ENCODE assay signal across 8 cellular contexts in the genomic region with DNA sequence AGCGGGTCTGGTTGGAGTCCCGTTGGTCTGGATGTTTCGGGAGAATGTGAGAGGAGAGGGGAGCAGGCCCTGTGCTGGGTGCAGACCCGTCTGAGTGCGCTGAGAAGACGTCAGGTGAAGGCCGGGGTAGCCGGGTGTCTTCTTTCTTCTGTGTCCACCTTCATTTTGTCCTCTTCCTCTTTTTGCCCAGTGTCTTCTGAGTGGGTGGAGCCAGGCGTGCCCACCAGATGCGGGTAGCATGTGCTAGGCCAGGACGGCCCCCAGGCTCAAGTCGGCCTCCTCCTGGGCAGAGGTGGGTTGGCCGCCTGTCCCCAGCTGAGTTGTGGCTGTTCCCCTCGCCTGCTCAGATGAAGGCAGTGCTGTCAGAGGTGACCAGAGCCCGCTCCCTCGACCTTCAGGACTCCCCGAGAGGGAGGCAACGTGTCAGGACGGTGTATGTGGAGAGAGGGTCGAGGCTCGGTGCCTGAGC. TPM values are rescaled to one million over a fixed set of nuclear protein-coding genes. Genes with fewer than 3 reads are reported as not detected.
A peak's percentile ranks its signal among the peaks of the same experiment; 100 is the strongest.
DNase-seq lines count a peak whose midpoint lies in the region; ATAC-seq and TF ChIP-seq lines count a peak whose summit lies in the region.

No MANE protein-coding gene starts in this region.

- peaks cover 47% of the 10 kb centered on the region for H3K79me1 ChIP-seq in trophoblast cell (ENCODE audit: low read length)

- ATAC-seq in GM18498 (IDR thresholded peaks at IDR 0.05; ENCODE audit: unreplicated experiment): no peak

- no peak overlapping the region for H3K4me3 ChIP-seq in OCI-LY1 (ENCODE audit: low read depth, low read length, poor library complexity, severe bottlenecking)
- H3K4me3 ChIP-seq in endodermal cell (ENCODE audit: low read length): no peak overlapping the region
- H3K4me3 ChIP-seq in trophoblast cell (ENCODE audit: low read depth, low read length): no peak overlapping the region

- no peaks in the 10 kb centered on the region for H4K20me1 ChIP-seq in OCI-LY1 (ENCODE audit: insufficient read depth, low read length)

- peak overlapping the region; percentile 52 for H3K27ac ChIP-seq in OCI-LY1 (ENCODE audit: low read depth, low read length, poor library complexity, severe bottlenecking)
- no peak overlapping the region for H3K27ac ChIP-seq in endodermal cell (ENCODE audit: low read depth, low read length)
- H3K27ac ChIP-seq in trophoblast cell (ENCODE audit: low read depth, low read length): peak overlapping the region; percentile 97

- peak overlapping the region; percentile 96 for H2BK12ac ChIP-seq in trophoblast cell (ENCODE audit: low read length)

- TF ChIP-seq CTCF in CD14-positive monocyte (IDR thresholded peaks at IDR 0.05) (no peak), OCI-LY1 (IDR thresholded peaks at IDR 0.05; ENCODE audit: low read length) (no peak), endodermal cell (conservative IDR thresholded peaks at IDR 0.05) (no peak)

- H3K79me2 ChIP-seq in OCI-LY1 (ENCODE audit: insufficient read depth, low read length) (no peaks in the 10 kb centered on the region), trophoblast cell (ENCODE audit: control insufficient read depth, insufficient read depth, low read length, poor library complexity) (peaks cover 57% of the 10 kb centered on the region)

- peak overlapping the region; percentile 73 for H3K4ac ChIP-seq in trophoblast cell (ENCODE audit: low read depth, low read length)

- H3K36me3 Mint-ChIP-seq in CD14-positive monocyte (peaks cover 58 to 63% of the 10 kb centered on the region in 2 donors), endodermal cell (ENCODE audit: low read depth) (no peaks in the 10 kb centered on the region)

- no peaks in the 10 kb centered on the region for H3F3A ChIP-seq in OCI-LY1 (ENCODE audit: insufficient read depth, low read length)

- H3K9me3 ChIP-seq in OCI-LY1 (ENCODE audit: low read length) (no peaks in the 10 kb centered on the region), endodermal cell (ENCODE audit: control insufficient read depth, low read length) (no peaks in the 10 kb centered on the region), trophoblast cell (ENCODE audit: insufficient read depth, low read depth, low read length) (no peaks in the 10 kb centered on the region)

- H2AFZ ChIP-seq in OCI-LY1 (ENCODE audit: low read length) (no peak overlapping the region), trophoblast cell (ENCODE audit: insufficient read depth, low read length, poor library complexity) (peak overlapping the region; percentile 2)

- H3K9me2 ChIP-seq in OCI-LY1 (ENCODE audit: low read depth, low read length): no peaks in the 10 kb centered on the region

- H3K4me3 Mint-ChIP-seq in CD14-positive monocyte: peak overlapping the region; percentile 90 to 92
- H3K4me3 Mint-ChIP-seq in endodermal cell: peak overlapping the region; percentile 51

- H3K4me1 Mint-ChIP-seq in CD14-positive monocyte: peaks cover 64% of the 10 kb centered on the region
- H3K4me1 Mint-ChIP-seq in endodermal cell: peaks cover 4% of the 10 kb centered on the region

- peak overlapping the region; percentile 84 to 96 (median 91) for H3K27ac Mint-ChIP-seq in CD14-positive monocyte
- H3K27ac Mint-ChIP-seq in endodermal cell: no peak overlapping the region

- no peaks in the 10 kb centered on the region for H3K36me3 ChIP-seq in OCI-LY1 (ENCODE audit: insufficient read depth, low read length)
- H3K36me3 ChIP-seq in endodermal cell (ENCODE audit: control insufficient read depth, insufficient read depth, low read length): no peaks in the 10 kb centered on the region
- H3K36me3 ChIP-seq in trophoblast cell (ENCODE audit: control insufficient read depth in 1 of 2, insufficient read depth in 2 of 2, low read length in 2 of 2): peaks cover 21 to 22% of the 10 kb centered on the region in 2 experiments

- peak overlapping the region; percentile 63 for H4K8ac ChIP-seq in trophoblast cell (ENCODE audit: low read depth, low read length)

- peak overlapping the region; percentile 85 for H2BK120ac ChIP-seq in trophoblast cell (ENCODE audit: insufficient read depth, low read length, poor library complexity)

- peak overlapping the region; percentile 88 for H4K91ac ChIP-seq in trophoblast cell (ENCODE audit: low read depth, low read length)

- H3K9ac ChIP-seq in OCI-LY1 (ENCODE audit: low read length) (no peak overlapping the region; the same call in 1 of the 2 replicates), endodermal cell (ENCODE audit: extremely low read depth, low read length, poor library complexity, severe bottlenecking) (no peak overlapping the region), trophoblast cell (ENCODE audit: low read length) (no peak overlapping the region)

- intact Hi-C loops in CD14-positive monocyte (cut with micrococcal nuclease): loop anchor here (2.0 to 5.0 kb wide), 3 partner anchors 39 to 121 kb away; no protein-coding TSS in a partner anchor

- 86 to 88% methylated on average over 13 to 21 of the region's 21 CpGs for WGBS in endodermal cell (ENCODE audit: insufficient coverage in 1 of 2, insufficient read length in 1 of 2), 2 experiments
- WGBS in trophoblast cell (ENCODE audit: extremely low coverage, insufficient coverage, insufficient read length): no CpG with 5 or more reads among the region's 21 CpGs

- DNase-seq in CD14-positive monocyte (ENCODE audit: low spot score): no peak
- no peak for DNase-seq in endodermal cell
- DNase-seq in trophoblast cell: no peak
- no peak for DNase-seq in NCI-H1436 treated with DMSO at 0.1 percent for 48 hours (lab: John Stamatoyannopoulos, UW)
- no peak for DNase-seq in GM03348 (ENCODE audit: low spot score)
- DNase-seq in NCI-H2081 treated with DMSO at 0.1 percent for 48 hours (lab: John Stamatoyannopoulos, UW): no peak

- H3K23ac ChIP-seq in trophoblast cell (ENCODE audit: low read length): no peak overlapping the region

- H3K4me1 ChIP-seq in OCI-LY1 (ENCODE audit: insufficient read depth, low read length, severe bottlenecking) (peaks cover 69% of the 10 kb centered on the region), endodermal cell (ENCODE audit: control insufficient read depth, insufficient read depth, low read length) (no peaks in the 10 kb centered on the region), trophoblast cell (ENCODE audit: control insufficient read depth in 1 of 2, insufficient read depth in 2 of 2, low read length in 2 of 2) (peaks cover 59 to 68% of the 10 kb centered on the region in 2 experiments)

- H4K12ac ChIP-seq in trophoblast cell (ENCODE audit: low read depth, low read length): peak overlapping the region; percentile 31

- H2AK5ac ChIP-seq in trophoblast cell (ENCODE audit: low read length): peak overlapping the region; percentile 53

- H3K9me3 Mint-ChIP-seq in CD14-positive monocyte (peaks cover 0 to 3% (median 0%) of the 10 kb centered on the region in 7 donors), endodermal cell (no peaks in the 10 kb centered on the region)

- H3K4me2 ChIP-seq in OCI-LY1 (ENCODE audit: low read length): peak overlapping the region; percentile 66; the same call in 1 of the 2 replicates
- H3K4me2 ChIP-seq in trophoblast cell (ENCODE audit: low read length): peak overlapping the region; percentile 28

- H2BK5ac ChIP-seq in trophoblast cell (ENCODE audit: low read depth, low read length, poor library complexity): peak overlapping the region; percentile 90

- H3K18ac ChIP-seq in trophoblast cell (ENCODE audit: low read length): peak overlapping the region; percentile 92

- peaks cover 4 to 13% (median 9%) of the 10 kb centered on the region in 3 donors for H3K27me3 Mint-ChIP-seq in CD14-positive monocyte (ENCODE audit: low read depth in 3 of 3)
- peaks cover 26% of the 10 kb centered on the region for H3K27me3 Mint-ChIP-seq in endodermal cell (ENCODE audit: insufficient read depth)

- H3K14ac ChIP-seq in trophoblast cell (ENCODE audit: low read length): peak overlapping the region; percentile 79

- H3K27me3 ChIP-seq in OCI-LY1 (ENCODE audit: insufficient read depth, low read length): peaks cover 6% of the 10 kb centered on the region; the same call in 1 of the 2 replicates
- peaks cover 42% of the 10 kb centered on the region for H3K27me3 ChIP-seq in endodermal cell (ENCODE audit: control insufficient read depth, insufficient read depth, low read length, poor library complexity, severe bottlenecking)
- H3K27me3 ChIP-seq in trophoblast cell (ENCODE audit: insufficient read depth, low read length): peaks cover 8% of the 10 kb centered on the region

RNA-seq across cellular contexts. Expression of a gene that starts 3.5 kb away (rescaled TPM):
- polyA plus RNA-seq in CD14-positive monocyte: 10 to 100 TPM; 13.1 to 29.8 TPM
- total RNA-seq in endodermal cell: 10 to 100 TPM in 1 of 2 donors, 1 to 10 TPM in 1; 7.3 to 10.3 TPM
- 17.8 TPM for polyA plus RNA-seq in endodermal cell (2013, experiment 1 of 2)
- polyA plus RNA-seq in endodermal cell (2013, experiment 2 of 2): 16.6 TPM
- 73.5 and 78.5 TPM in 2 replicates for polyA plus RNA-seq in trophoblast cell (2013)
